11 cellular contexts compared by ENCODE assay signal in genomic region chr10:49310460-49310859, GRCh38. TPM values are rescaled to one million over a fixed set of nuclear protein-coding genes. Genes with fewer than 3 reads are reported as not detected.
DNase-seq lines count a peak whose midpoint lies in the region; ATAC-seq lines count a peak whose summit lies in the region.
"Had no signal": no experiment of that assay in that cellular context is flagged by ENCODE, and none has a peak within 500 bp of the region (broad histone marks: within the 10 kb centered on the region; RNA-seq: fewer than 3 reads in every experiment).

No MANE protein-coding gene starts in this region.

- H3K4me1 Mint-ChIP-seq in IgD-negative memory B cell: peaks cover 24 to 30% (median 28%) of the 10 kb centered on the region in 3 donors
- peaks cover 69% of the 10 kb centered on the region for H3K4me1 Mint-ChIP-seq in dendritic cell treated with granulocyte-macrophage colony-stimulating factor and Interleukin-4, amounts not matched to agents 40 ng/mL and 50 ng/mL, for 4 days (ENCODE audit: low read depth)
- H3K4me1 Mint-ChIP-seq in stimulated activated naive B cell treated with anti-CD40 and anti-IgM and Interleukin-4, amounts not matched to agents 10 μg/mL and 1 μg/mL and 100 μg/mL, for 72 hours: peaks cover 20 to 27% of the 10 kb centered on the region in 2 donors
- H3K4me1 Mint-ChIP-seq: neural crest cell had no signal

- H3K4me3 Mint-ChIP-seq in IgD-negative memory B cell: peak overlapping the region in 3 of 4 donors; percentile 53 to 67 (median 61)
- H3K4me3 Mint-ChIP-seq in dendritic cell treated with granulocyte-macrophage colony-stimulating factor and Interleukin-4, amounts not matched to agents 40 ng/mL and 50 ng/mL, for 4 days: peak overlapping the region; percentile 27
- H3K4me3 Mint-ChIP-seq in stimulated activated naive B cell treated with anti-CD40 and anti-IgM and Interleukin-4, amounts not matched to agents 10 μg/mL and 1 μg/mL and 100 μg/mL, for 72 hours: peak overlapping the region in 1 of 2 donors; percentile 64
- H3K4me3 Mint-ChIP-seq: neural crest cell had no signal

- peaks cover 4% of the 10 kb centered on the region for H3K36me3 Mint-ChIP-seq in IgD-negative memory B cell
- no peaks in the 10 kb centered on the region for H3K36me3 Mint-ChIP-seq in dendritic cell treated with granulocyte-macrophage colony-stimulating factor and Interleukin-4, amounts not matched to agents 40 ng/mL and 50 ng/mL, for 4 days (ENCODE audit: low read depth)
- no peaks in the 10 kb centered on the region for H3K36me3 Mint-ChIP-seq in stimulated activated naive B cell treated with anti-CD40 and anti-IgM and Interleukin-4, amounts not matched to agents 10 μg/mL and 1 μg/mL and 100 μg/mL, for 72 hours

- H3K9me3 Mint-ChIP-seq in IgD-negative memory B cell: peaks cover 0 to 5% (median 0%) of the 10 kb centered on the region in 3 donors
- H3K9me3 Mint-ChIP-seq in dendritic cell treated with granulocyte-macrophage colony-stimulating factor and Interleukin-4, amounts not matched to agents 40 ng/mL and 50 ng/mL, for 4 days: no peaks in the 10 kb centered on the region
- H3K9me3 Mint-ChIP-seq in stimulated activated naive B cell treated with anti-CD40 and anti-IgM and Interleukin-4, amounts not matched to agents 10 μg/mL and 1 μg/mL and 100 μg/mL, for 72 hours: peaks cover 0 to 3% of the 10 kb centered on the region in 2 donors
- H3K9me3 Mint-ChIP-seq: neural crest cell had no signal

- peak; percentile 66 to 74 for ATAC-seq in stimulated activated naive B cell treated with anti-CD40 and anti-IgM and Interleukin-4, amounts not matched to agents 10 μg/mL and 1 μg/mL and 100 μg/mL, for 72 hours (replicated peaks)

- peak overlapping the region; percentile 56 to 95 (median 92) for H3K27ac Mint-ChIP-seq in IgD-negative memory B cell
- H3K27ac Mint-ChIP-seq in dendritic cell treated with granulocyte-macrophage colony-stimulating factor and Interleukin-4, amounts not matched to agents 40 ng/mL and 50 ng/mL, for 4 days: peak overlapping the region; percentile 68
- H3K27ac Mint-ChIP-seq in stimulated activated naive B cell treated with anti-CD40 and anti-IgM and Interleukin-4, amounts not matched to agents 10 μg/mL and 1 μg/mL and 100 μg/mL, for 72 hours: no peak overlapping the region

- intact Hi-C loops in dendritic cell treated with granulocyte-macrophage colony-stimulating factor and Interleukin-4, amounts not matched to agents 40 ng/mL and 50 ng/mL, for 4 days (cut with micrococcal nuclease): loop anchor here (5.0 kb wide), 1 partner anchor 52 kb away; no protein-coding TSS in a partner anchor

- no peaks in the 10 kb centered on the region for H3K27me3 Mint-ChIP-seq in IgD-negative memory B cell
- H3K27me3 Mint-ChIP-seq in dendritic cell treated with granulocyte-macrophage colony-stimulating factor and Interleukin-4, amounts not matched to agents 40 ng/mL and 50 ng/mL, for 4 days: peaks cover 31% of the 10 kb centered on the region
- H3K27me3 Mint-ChIP-seq in stimulated activated naive B cell treated with anti-CD40 and anti-IgM and Interleukin-4, amounts not matched to agents 10 μg/mL and 1 μg/mL and 100 μg/mL, for 72 hours: no peaks in the 10 kb centered on the region

- peak; percentile 30 for DNase-seq in activated naive CD4-positive, alpha-beta T cell treated with Interleukin-2 at 50 U/mL for 16 hours
- DNase-seq in activated naive CD4-positive, alpha-beta T cell (lab: John Stamatoyannopoulos, UW): no peak
- DNase-seq in stimulated activated naive B cell treated with anti-CD40 and anti-IgM and Interleukin-4, amounts not matched to agents 10 μg/mL and 1 μg/mL and 100 μg/mL, for 72 hours: no peak
- no peak for DNase-seq in AG08395 (ENCODE audit: low spot score)
- no peak for DNase-seq in occipital lobe (lab: John Stamatoyannopoulos, UW)
- no peak for DNase-seq in activated gamma-delta T cell treated with Interleukin-2 at 50 U/mL for 16 hours
- DNase-seq: brain microvascular endothelial cell, NCI-H2171 treated with DMSO at 0.1 percent for 48 hours had no signal

RNA-seq across cellular contexts. Expression of gene C10orf71, which starts 11.5 kb away (rescaled TPM):
- not detected for polyA plus RNA-seq in IgD-negative memory B cell
- total RNA-seq in occipital lobe: not detected
- total RNA-seq: neural crest cell had no signal
